In genomic region chr4:7674706-7675105, GRCh38 we compare ENCODE assay signal across 22 cellular contexts.
"Had no signal": no experiment of that assay in that cellular context is flagged by ENCODE, and none has a peak within 500 bp of the region (broad histone marks: within the 10 kb centered on the region; RNA-seq: fewer than 3 reads in every experiment).

No MANE protein-coding gene starts in this region.

- H3K9me3 ChIP-seq: SJSA1 had no signal

- H3K27ac ChIP-seq: KMS-11, SJSA1, SK-N-MC had no signal

- H3K9ac ChIP-seq: KMS-11 had no signal

- H3K4me2 ChIP-seq: KMS-11 had no signal

- H3K4me1 Mint-ChIP-seq: IgD-negative memory B cell had no signal

- H3K36me3 Mint-ChIP-seq: IgD-negative memory B cell had no signal

- DNase-seq: Kasumi-1, MM.1S, NCI-H1092 treated with DMSO at 0.1 percent for 48 hours, NCI-H1436, NCI-H187, NCI-H2029, NCI-H2081 treated with DMSO at 0.1 percent for 48 hours, NCI-H2171, NCI-H226, NCI-H446, NCI-H510A, NCI-H524 treated with DMSO at 0.1 percent for 48 hours, NCI-H69, NCI-H774, Right ventricle myocardium superior, RPMI8226, SIG-M5 had no signal

- H3K27ac Mint-ChIP-seq: IgD-negative memory B cell had no signal

- ATAC-seq: K562 had no signal

- H3K36me3 ChIP-seq: SJSA1 had no signal

- H3K4me1 ChIP-seq: SJSA1 had no signal

- H3K4me3 ChIP-seq: K562, SJSA1, SK-N-MC had no signal

- H3K27me3 Mint-ChIP-seq: IgD-negative memory B cell had no signal
